11 cellular contexts compared by ENCODE assay signal in the genomic region with DNA sequence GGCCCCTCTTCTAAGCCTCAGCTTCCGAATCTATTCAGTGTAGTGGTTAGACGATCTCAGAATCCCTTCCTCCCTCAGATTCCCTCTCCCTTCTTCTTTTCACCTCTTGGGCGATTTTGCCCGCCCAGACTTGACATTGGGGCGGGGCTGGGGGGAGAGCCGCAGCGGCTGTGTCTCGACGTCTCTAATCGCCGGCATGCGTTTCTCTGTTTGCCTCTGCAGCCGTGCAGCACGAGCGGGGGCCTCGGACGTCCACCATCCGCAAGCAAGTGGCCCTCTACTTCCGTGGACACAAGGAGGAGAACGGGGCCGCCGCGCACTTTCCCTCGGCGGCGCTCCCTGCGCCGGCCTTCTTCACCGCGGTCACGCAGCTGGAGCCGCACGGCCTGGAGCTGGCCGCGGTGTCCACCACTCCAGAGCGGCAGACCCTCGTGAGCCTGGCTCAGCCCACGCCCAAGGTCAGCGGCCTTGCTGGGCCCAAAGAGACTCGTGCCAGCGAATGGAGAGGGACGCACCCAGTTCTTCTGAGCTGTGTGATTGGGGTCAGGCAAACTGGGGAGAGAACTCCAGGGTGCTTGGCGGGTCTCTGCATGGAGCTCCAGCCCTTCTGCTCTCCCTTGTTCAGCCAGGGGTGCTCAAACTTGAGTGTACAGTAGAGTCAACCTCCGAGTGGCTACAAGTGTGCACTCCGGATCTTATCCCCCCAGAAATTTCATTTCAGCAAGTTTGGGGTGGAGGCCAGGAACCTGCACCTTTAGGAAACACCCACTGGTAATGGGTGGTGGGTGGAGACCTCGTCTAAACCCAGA. TPM values are rescaled to one million over a fixed set of nuclear protein-coding genes. Genes with fewer than 3 reads are reported as not detected.
DNase-seq lines count a peak whose midpoint lies in the region; ATAC-seq, FAIRE-seq and TF ChIP-seq lines count a peak whose summit lies in the region.
"Had no signal": no experiment of that assay in that cellular context is flagged by ENCODE, and none has a peak within 500 bp of the region (broad histone marks: within the 10 kb centered on the region; RNA-seq: fewer than 3 reads in every experiment).

No MANE protein-coding gene starts in this region.

- TF ChIP-seq POLR2A in upper lobe of left lung (IDR thresholded peaks at IDR 0.05), result no peak

- TF ChIP-seq CTCF in left ventricle myocardium inferior (IDR thresholded peaks at IDR 0.05; ENCODE audit: borderline replicate concordance) (no peak), upper lobe of left lung (IDR thresholded peaks at IDR 0.05) (no peak), kidney (IDR thresholded peaks at IDR 0.05; ENCODE audit: borderline replicate concordance, extremely low read depth, insufficient read depth) (no peak)

- no peak for TF ChIP-seq EP300 in upper lobe of left lung (IDR thresholded peaks at IDR 0.05)

- DNase-seq in left ventricle myocardium inferior (no peak), right cardiac atrium (no peak), upper lobe of left lung (peak in 1 of 2 donors; percentile 75), kidney (no peak), COLO829 (ENCODE audit: low spot score) (no peak)
- DNase-seq: foreskin fibroblast, ovary, WERI-Rb-1 had no signal

- H3K27me3 ChIP-seq in left ventricle myocardium inferior (ENCODE audit: low read depth), result peaks cover 99% of the 10 kb centered on the region
- H3K27me3 ChIP-seq in right cardiac atrium (ENCODE audit: control insufficient read depth, insufficient read depth), result peaks cover 3% of the 10 kb centered on the region
- H3K27me3 ChIP-seq in ectodermal cell (ENCODE audit: control insufficient read depth, insufficient read depth, low read length, poor library complexity, severe bottlenecking), result peaks cover 85% of the 10 kb centered on the region
- peaks cover 73% of the 10 kb centered on the region for H3K27me3 ChIP-seq in mucosa of stomach (ENCODE audit: control insufficient read depth, insufficient read depth, low read length)
- H3K27me3 ChIP-seq in upper lobe of left lung, result peaks cover 0 to 47% (median 25%) of the 10 kb centered on the region in 4 donors
- H3K27me3 ChIP-seq: ovary had no signal

- no peak for FAIRE-seq in kidney (lab: Jason Lieb, UNC)

- intact Hi-C loops in left ventricle myocardium inferior (cut with micrococcal nuclease) (no loop called here), right cardiac atrium (cut with DNase I) (no loop called here), kidney (cut with DNase I) (no loop called here)

- H3K4me1 ChIP-seq in left ventricle myocardium inferior (peaks cover 22% of the 10 kb centered on the region), right cardiac atrium (ENCODE audit: control insufficient read depth, insufficient read depth, low read length) (no peaks in the 10 kb centered on the region), ectodermal cell (ENCODE audit: control insufficient read depth, insufficient read depth, low read length) (peaks cover 18% of the 10 kb centered on the region), mucosa of stomach (ENCODE audit: control insufficient read depth, insufficient read depth, low read length) (peaks cover 12% of the 10 kb centered on the region), upper lobe of left lung (peaks cover 10 to 24% (median 17%) of the 10 kb centered on the region in 4 donors), kidney (ENCODE audit: control insufficient read depth in 1 of 2, insufficient read depth in 1 of 2, low read depth in 1 of 2, low read length in 2 of 2) (peaks cover 0 to 8% of the 10 kb centered on the region in 2 donors)

- H3K36me3 ChIP-seq in left ventricle myocardium inferior (no peaks in the 10 kb centered on the region), ectodermal cell (ENCODE audit: control insufficient read depth, insufficient read depth, low read length) (no peaks in the 10 kb centered on the region), mucosa of stomach (ENCODE audit: control insufficient read depth, insufficient read depth, low read length) (no peaks in the 10 kb centered on the region), upper lobe of left lung (no peaks in the 10 kb centered on the region), kidney (ENCODE audit: control insufficient read depth in 1 of 2, insufficient read depth in 2 of 2, low read length in 2 of 2) (no peaks in the 10 kb centered on the region)
- H3K36me3 ChIP-seq: ovary, WERI-Rb-1 had no signal

- ATAC-seq in right cardiac atrium, result no peak
- peak in 1 of 2 donors; percentile 31 for ATAC-seq in upper lobe of left lung (ENCODE audit: low FRiP score in 2 of 2)
- no peak for ATAC-seq in HG03039 (IDR thresholded peaks at IDR 0.05; ENCODE audit: unreplicated experiment)

- H3K4me3 ChIP-seq in left ventricle myocardium inferior (peak overlapping the region; percentile 42), right cardiac atrium (ENCODE audit: low read length) (no peak overlapping the region), ectodermal cell (ENCODE audit: insufficient read depth, low read depth, low read length) (peak overlapping the region; percentile 8), mucosa of stomach (ENCODE audit: low read length) (peak overlapping the region; percentile 14), upper lobe of left lung (peak overlapping the region in 3 of 4 donors; percentile 21 to 42 (median 37)), kidney (ENCODE audit: low read length in 2 of 2) (peak overlapping the region in 1 of 2 donors; percentile 41)
- H3K4me3 ChIP-seq: ovary had no signal

- H3K9ac ChIP-seq in mucosa of stomach (ENCODE audit: low read length), result no peak overlapping the region
- H3K9ac ChIP-seq in kidney (ENCODE audit: low read length in 2 of 2), result no peak overlapping the region

- no peak overlapping the region for H3K27ac ChIP-seq in left ventricle myocardium inferior (replicated peaks)
- H3K27ac ChIP-seq in right cardiac atrium (ENCODE audit: low read length), result no peak overlapping the region
- H3K27ac ChIP-seq in ectodermal cell (ENCODE audit: insufficient read depth, low read depth, low read length, poor library complexity, severe bottlenecking), result no peak overlapping the region
- no peak overlapping the region for H3K27ac ChIP-seq in upper lobe of left lung
- no peak overlapping the region for H3K27ac ChIP-seq in kidney (ENCODE audit: low read depth in 2 of 2, low read length in 2 of 2)
- H3K27ac ChIP-seq: ovary, WERI-Rb-1 had no signal

- no peaks in the 10 kb centered on the region for H3K9me3 ChIP-seq in left ventricle myocardium inferior (replicated peaks)
- H3K9me3 ChIP-seq in right cardiac atrium (ENCODE audit: control insufficient read depth, low read length), result no peaks in the 10 kb centered on the region
- H3K9me3 ChIP-seq in ectodermal cell (ENCODE audit: control insufficient read depth, low read length), result no peaks in the 10 kb centered on the region
- no peaks in the 10 kb centered on the region for H3K9me3 ChIP-seq in mucosa of stomach (ENCODE audit: control insufficient read depth, low read length)
- H3K9me3 ChIP-seq in upper lobe of left lung, result no peaks in the 10 kb centered on the region
- H3K9me3 ChIP-seq in kidney (ENCODE audit: control insufficient read depth in 1 of 2, low read length in 2 of 2), result no peaks in the 10 kb centered on the region

- WGBS in right cardiac atrium, result 9% methylated on average over 46 of the region's 46 CpGs
- 8% methylated on average over 46 of the region's 46 CpGs for WGBS in ectodermal cell, 2 experiments
- WGBS in upper lobe of left lung, 2 donors, result 10 to 13% methylated on average over 15 to 46 of the region's 46 CpGs

RNA-seq across cellular contexts. Expression of gene NR2E1, which starts 10.7 kb away (rescaled TPM):
- not detected for total RNA-seq in left ventricle myocardium inferior
- total RNA-seq in right cardiac atrium, result not detected
- not detected for polyA plus RNA-seq in right cardiac atrium
- polyA plus RNA-seq in ectodermal cell (2013, experiment 1 of 4), result 0.63 TPM
- 1.0 TPM for polyA plus RNA-seq in ectodermal cell (2013, experiment 2 of 4)
- polyA plus RNA-seq in ectodermal cell (2013, experiment 3 of 4), result 0.37 TPM
- 0.73 TPM for polyA plus RNA-seq in ectodermal cell (2013, experiment 4 of 4)
- total RNA-seq in upper lobe of left lung, result not detected
- total RNA-seq in kidney, result not detected
- polyA plus RNA-seq in kidney (ENCODE audit: insufficient read depth, low read depth, low replicate concordance), result not detected
- total RNA-seq: ovary had no signal
